Comparison of ENCODE assay signal across 10 cellular contexts in the genomic region with DNA sequence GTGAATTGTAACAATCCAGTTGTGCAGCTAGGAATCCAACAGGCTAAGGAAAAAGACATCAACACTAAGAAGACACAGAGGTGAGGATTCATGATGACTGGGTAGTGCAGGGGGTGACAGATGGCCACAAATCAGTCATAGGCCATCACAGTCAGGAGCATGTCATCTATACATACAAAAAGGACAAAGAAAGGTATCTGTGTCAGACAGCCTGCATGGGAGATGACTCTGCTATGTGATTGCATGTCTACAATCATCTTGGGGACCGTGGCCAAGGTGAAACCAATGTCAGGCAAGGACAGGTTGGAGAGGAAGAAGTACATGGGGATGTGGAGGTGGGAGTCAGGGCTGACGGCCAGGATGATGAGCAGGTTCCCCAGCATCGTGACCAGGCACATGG. TPM values are rescaled to one million over a fixed set of nuclear protein-coding genes. Genes with fewer than 3 reads are reported as not detected.
"Had no signal": no experiment of that assay in that cellular context is flagged by ENCODE, and none has a peak within 500 bp of the region (broad histone marks: within the 10 kb centered on the region; RNA-seq: fewer than 3 reads in every experiment).

No MANE protein-coding gene starts in this region.

RNA-seq across cellular contexts. Expression of a gene that starts 16.0 kb away (rescaled TPM):
- total RNA-seq: OCI-LY7, PC-3, PC-9, Peyer's patch, Right ventricle myocardium inferior, Right ventricle myocardium superior, RPMI7951, SJCRH30, SJSA1, SK-MEL-5 had no signal
